Comparison of ENCODE assay signal across 28 cellular contexts in the genomic region with DNA sequence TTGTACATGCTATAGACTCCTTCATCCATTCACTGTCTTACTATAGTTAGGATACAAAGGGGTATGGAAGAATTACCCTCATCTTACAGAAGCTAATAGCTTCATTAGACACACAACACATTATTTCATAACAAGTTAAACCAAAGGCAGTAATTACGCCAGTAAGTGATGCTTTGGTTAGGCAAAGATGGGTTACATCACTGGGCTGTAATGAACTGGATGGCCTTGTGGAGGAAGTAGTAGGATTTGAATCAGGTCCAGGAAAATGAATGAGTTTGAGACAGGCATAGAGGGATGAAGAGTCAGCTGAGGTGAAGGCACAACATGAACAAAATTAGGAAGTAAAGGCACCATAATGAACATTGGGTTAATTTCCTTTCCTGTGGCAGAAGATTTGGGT.
DNase-seq lines count a peak whose midpoint lies in the region; ATAC-seq and TF ChIP-seq lines count a peak whose summit lies in the region.
"Had no signal": no experiment of that assay in that cellular context is flagged by ENCODE, and none has a peak within 500 bp of the region (broad histone marks: within the 10 kb centered on the region; RNA-seq: fewer than 3 reads in every experiment).

No MANE protein-coding gene starts in this region.

- BruUV-seq in MCF 10A (replicated peaks; lab: Mats Ljungman, UMichigan), result no TSS peak

- TF ChIP-seq POLR2A in breast epithelium (IDR thresholded peaks at IDR 0.05), result no peak

- no peak overlapping the region for H3K4me3 ChIP-seq in breast epithelium
- H3K4me3 ChIP-seq in cardiac fibroblast (replicated peaks in 1 of 2; ENCODE audit: low read depth in 2 of 2, low read length in 2 of 2), result no peak overlapping the region
- no peak overlapping the region for H3K4me3 ChIP-seq in fibroblast of villous mesenchyme (ENCODE audit: low read depth, low read length)
- H3K4me3 ChIP-seq: colonic mucosa, gastroesophageal sphincter, lung, psoas muscle, SJCRH30 had no signal

- H3K4me3 Mint-ChIP-seq in MCF 10A (ENCODE audit: unreplicated experiment), result no peak overlapping the region
- H3K4me3 Mint-ChIP-seq in naive thymus-derived CD8-positive, alpha-beta T cell, result no peak overlapping the region
- H3K4me3 Mint-ChIP-seq in activated CD4-positive, alpha-beta T cell treated with anti-CD3 and anti-CD28 coated beads, Interleukin-2, amount 10 ng/mL, durations not matched to agents 7 days and 5 days, result no peak overlapping the region
- H3K4me3 Mint-ChIP-seq: activated CD4-positive, alpha-beta T cell treated with anti-CD3 and anti-CD28 coated beads, Interleukin-2, amount 10 ng/mL, durations not matched to agents 24 days and 14 days; CD4-positive, alpha-beta T cell; nephron; type B pancreatic cell had no signal

- H3K9me3 ChIP-seq in breast epithelium, result no peaks in the 10 kb centered on the region
- H3K9me3 ChIP-seq: colonic mucosa, gastroesophageal sphincter, psoas muscle, SJCRH30 had no signal

- peaks cover 41% of the 10 kb centered on the region for H3K4me1 Mint-ChIP-seq in MCF 10A (ENCODE audit: insufficient read depth, unreplicated experiment)
- H3K4me1 Mint-ChIP-seq in naive thymus-derived CD8-positive, alpha-beta T cell, result no peaks in the 10 kb centered on the region
- no peaks in the 10 kb centered on the region for H3K4me1 Mint-ChIP-seq in activated CD4-positive, alpha-beta T cell treated with anti-CD3 and anti-CD28 coated beads, Interleukin-2, amount 10 ng/mL, durations not matched to agents 7 days and 5 days
- H3K4me1 Mint-ChIP-seq: activated CD4-positive, alpha-beta T cell treated with anti-CD3 and anti-CD28 coated beads, Interleukin-2, amount 10 ng/mL, durations not matched to agents 24 days and 14 days had no signal

- CTCF ChIA-PET in MCF 10A (lab: Yijun Ruan, JAX), result interaction anchor here (0.6 kb wide), 1 partner anchor 70 kb away, joined by 4 read pairs; no protein-coding TSS in a partner anchor
- CTCF ChIA-PET in activated CD4-positive, alpha-beta T cell treated with anti-CD3 and anti-CD28 coated beads, Interleukin-2, amount 10 ng/mL, durations not matched to agents 7 days and 5 days (lab: Charles Lee), result no interaction called here

- ATAC-seq in GM19324 (IDR thresholded peaks at IDR 0.05; ENCODE audit: low FRiP score, unreplicated experiment) (no peak), GM21526 (IDR thresholded peaks at IDR 0.05; ENCODE audit: low FRiP score, unreplicated experiment) (no peak)
- no peak for ATAC-seq in naive thymus-derived CD8-positive, alpha-beta T cell
- ATAC-seq: activated naive CD4-positive, alpha-beta T cell treated with anti-CD3 and anti-CD28 coated beads, Interleukin-2, amount 50 U/mL, for 72 hours; gastroesophageal sphincter; psoas muscle; sciatic nerve had no signal

- intact Hi-C loops in MCF 10A (cut with micrococcal nuclease), result no loop called here
- intact Hi-C loops in breast epithelium (cut with DNase I; ENCODE audit: low total_unique reads), result no loop called here

- POLR2A ChIA-PET in MCF 10A (lab: Yijun Ruan, JAX), result interaction anchor here (0.5 to 0.8 kb wide), 3 partner anchors 8 to 15 kb away, joined by 3 read pairs; no protein-coding TSS in a partner anchor
- POLR2A ChIA-PET in naive thymus-derived CD8-positive, alpha-beta T cell (lab: Charles Lee), result no interaction called here
- POLR2A ChIA-PET in activated CD4-positive, alpha-beta T cell treated with anti-CD3 and anti-CD28 coated beads, Interleukin-2, amount 10 ng/mL, durations not matched to agents 7 days and 5 days (lab: Charles Lee), result no interaction called here

- TF ChIP-seq CTCF in MCF 10A (IDR thresholded peaks at IDR 0.05; ENCODE audit: unreplicated experiment) (no peak), breast epithelium (IDR thresholded peaks at IDR 0.05) (no peak), cardiac fibroblast (IDR thresholded peaks at IDR 0.05; ENCODE audit: low read depth, low read length) (no peak), fibroblast of villous mesenchyme (IDR thresholded peaks at IDR 0.05; ENCODE audit: insufficient read depth, low read depth, low read length) (no peak)

- H3K27ac Mint-ChIP-seq in MCF 10A (ENCODE audit: low read depth, unreplicated experiment), result no peak overlapping the region
- H3K27ac Mint-ChIP-seq in naive thymus-derived CD8-positive, alpha-beta T cell, result no peak overlapping the region
- H3K27ac Mint-ChIP-seq in activated CD4-positive, alpha-beta T cell treated with anti-CD3 and anti-CD28 coated beads, Interleukin-2, amount 10 ng/mL, durations not matched to agents 7 days and 5 days, result no peak overlapping the region
- H3K27ac Mint-ChIP-seq: activated CD4-positive, alpha-beta T cell treated with anti-CD3 and anti-CD28 coated beads, Interleukin-2, amount 10 ng/mL, durations not matched to agents 24 days and 14 days; activated naive CD4-positive, alpha-beta T cell treated with anti-CD3 and anti-CD28 coated beads, Interleukin-2, amount 50 U/mL, for 72 hours; CD4-positive, alpha-beta T cell; nephron; type B pancreatic cell had no signal

- no peaks in the 10 kb centered on the region for H3K9me3 Mint-ChIP-seq in MCF 10A (ENCODE audit: unreplicated experiment)
- H3K9me3 Mint-ChIP-seq in naive thymus-derived CD8-positive, alpha-beta T cell, result no peaks in the 10 kb centered on the region
- no peaks in the 10 kb centered on the region for H3K9me3 Mint-ChIP-seq in activated CD4-positive, alpha-beta T cell treated with anti-CD3 and anti-CD28 coated beads, Interleukin-2, amount 10 ng/mL, durations not matched to agents 7 days and 5 days
- H3K9me3 Mint-ChIP-seq: activated CD4-positive, alpha-beta T cell treated with anti-CD3 and anti-CD28 coated beads, Interleukin-2, amount 10 ng/mL, durations not matched to agents 24 days and 14 days; activated naive CD4-positive, alpha-beta T cell treated with anti-CD3 and anti-CD28 coated beads, Interleukin-2, amount 50 U/mL, for 72 hours; CD4-positive, alpha-beta T cell; nephron had no signal

- DNase-seq in MCF 10A (ENCODE audit: unreplicated experiment) (peak; percentile 50), breast epithelium (ENCODE audit: low spot score in 2 of 2) (no peak), cardiac fibroblast (ENCODE audit: low read depth in 2 of 2) (peak; percentile 38 to 49), fibroblast of villous mesenchyme (ENCODE audit: low read depth) (peak; percentile 45)
- no peak for DNase-seq in naive thymus-derived CD8-positive, alpha-beta T cell
- no peak for DNase-seq in activated CD4-positive, alpha-beta T cell treated with anti-CD3 and anti-CD28 coated beads, Interleukin-2, amount 10 ng/mL, durations not matched to agents 7 days and 5 days
- DNase-seq: activated CD4-positive, alpha-beta T cell treated with anti-CD3 and anti-CD28 coated beads, Interleukin-2, amount 10 ng/mL, durations not matched to agents 24 days and 14 days; CD4-positive, alpha-beta T cell; colonic mucosa; effector CD4-positive, alpha-beta T cell; hippocampal formation; Kasumi-1; NCI-H1048; NCI-H748 treated with DMSO at 0.1 percent for 48 hours; psoas muscle; SJCRH30; stimulated activated CD4-positive, alpha-beta T cell treated with anti-CD3 and anti-CD28 coated beads, Interleukin-4, amount 100 ng/mL, for 4 hours; T1000; WERI-Rb-1 had no signal

- H3K27me3 Mint-ChIP-seq in MCF 10A (ENCODE audit: insufficient read depth, unreplicated experiment), result no peaks in the 10 kb centered on the region
- H3K27me3 Mint-ChIP-seq in naive thymus-derived CD8-positive, alpha-beta T cell, result peaks cover 6 to 31% (median 16%) of the 10 kb centered on the region in 5 donors
- peaks cover 7% of the 10 kb centered on the region for H3K27me3 Mint-ChIP-seq in activated CD4-positive, alpha-beta T cell treated with anti-CD3 and anti-CD28 coated beads, Interleukin-2, amount 10 ng/mL, durations not matched to agents 7 days and 5 days
- H3K27me3 Mint-ChIP-seq: activated CD4-positive, alpha-beta T cell treated with anti-CD3 and anti-CD28 coated beads, Interleukin-2, amount 10 ng/mL, durations not matched to agents 24 days and 14 days; type B pancreatic cell had no signal

- H3K36me3 Mint-ChIP-seq in MCF 10A (ENCODE audit: insufficient read depth, unreplicated experiment), result no peaks in the 10 kb centered on the region
- H3K36me3 Mint-ChIP-seq in naive thymus-derived CD8-positive, alpha-beta T cell, result no peaks in the 10 kb centered on the region
- H3K36me3 Mint-ChIP-seq in activated CD4-positive, alpha-beta T cell treated with anti-CD3 and anti-CD28 coated beads, Interleukin-2, amount 10 ng/mL, durations not matched to agents 7 days and 5 days (ENCODE audit: low read depth), result no peaks in the 10 kb centered on the region
- H3K36me3 Mint-ChIP-seq: activated naive CD4-positive, alpha-beta T cell treated with anti-CD3 and anti-CD28 coated beads, Interleukin-2, amount 50 U/mL, for 72 hours had no signal

- H3K27me3 ChIP-seq in breast epithelium, result no peaks in the 10 kb centered on the region
- H3K27me3 ChIP-seq: colonic mucosa, SJCRH30 had no signal

- H3K4me1 ChIP-seq in breast epithelium, result no peaks in the 10 kb centered on the region
- H3K4me1 ChIP-seq: colonic mucosa, gastroesophageal sphincter, psoas muscle had no signal

- no peak overlapping the region for H3K27ac ChIP-seq in breast epithelium
- H3K27ac ChIP-seq: colonic mucosa, epithelial cell of prostate, gastroesophageal sphincter, psoas muscle, SJCRH30, WERI-Rb-1 had no signal

- no peaks in the 10 kb centered on the region for H3K36me3 ChIP-seq in breast epithelium
- H3K36me3 ChIP-seq: colonic mucosa, gastroesophageal sphincter, SJCRH30, WERI-Rb-1 had no signal

Comparison
In these comparisons a context has a peak if more than half of its experiments do, and no peak if none do; other contexts are left out.
1. DNase-seq: peak in MCF 10A (single experiment), cardiac fibroblast (2 of 2) and fibroblast of villous mesenchyme (single experiment); none in breast epithelium (0 of 2), naive thymus-derived CD8-positive, alpha-beta T cell (0 of 10) and activated CD4-positive, alpha-beta T cell treated with anti-CD3 and anti-CD28 coated beads, Interleukin-2, amount 10 ng/mL, durations not matched to agents 7 days and 5 days (single experiment).